In genomic region chr1:168009322-168009721, GRCh38 we compare ENCODE assay signal across 1 cellular context.
TF ChIP-seq lines count a peak whose summit lies in the region.

No MANE protein-coding gene starts in this region.

TF ChIP-seq in K562, 482 proteins besides CTCF, POLR2A, EP300 and RAD21 (continued from another document and continues in another):
- TF ChIP-seq MITF (IDR thresholded peaks at IDR 0.05): no peak
- no peak for TF ChIP-seq ILF3 (IDR thresholded peaks at IDR 0.05; ENCODE audit: borderline replicate concordance)
- no peak for TF ChIP-seq ZNF79 (CRISPR knock-in tag; IDR thresholded peaks at IDR 0.05; ENCODE audit: low read depth)
- no peak for TF ChIP-seq IRF2 (CRISPR knock-in tag; IDR thresholded peaks at IDR 0.05)
- TF ChIP-seq PTTG1 (tag; IDR thresholded peaks at IDR 0.05; ENCODE audit: low read depth): no peak
- no peak for TF ChIP-seq POLR3G (IDR thresholded peaks at IDR 0.05; ENCODE audit: extremely low read depth, insufficient read length, insufficient replicate concordance)
- no peak for TF ChIP-seq HMG20B (CRISPR knock-in tag; IDR thresholded peaks at IDR 0.05)
- no peak for TF ChIP-seq BRF2 (IDR thresholded peaks at IDR 0.05; ENCODE audit: borderline replicate concordance, insufficient read depth, insufficient read length)
- TF ChIP-seq PCBP1 (IDR thresholded peaks at IDR 0.05; ENCODE audit: low read depth, low read length, poor library complexity, severe bottlenecking): no peak
- TF ChIP-seq CHAMP1 (IDR thresholded peaks at IDR 0.05): no peak
- peak; percentile 45 for TF ChIP-seq EHMT2 (IDR thresholded peaks at IDR 0.05)
- TF ChIP-seq ATF4 (CRISPR knock-in tag; IDR thresholded peaks at IDR 0.05): no peak
- TF ChIP-seq SETDB1 (IDR thresholded peaks at IDR 0.05; ENCODE audit: low read length): no peak
- no peak for TF ChIP-seq ZSCAN29 (IDR thresholded peaks at IDR 0.05)
- TF ChIP-seq HCFC1 (IDR thresholded peaks at IDR 0.05; ENCODE audit: low read depth, low read length): no peak
- no peak for TF ChIP-seq HIVEP1 (CRISPR knock-in tag; IDR thresholded peaks at IDR 0.05)
- TF ChIP-seq ZSCAN32 (CRISPR knock-in tag; IDR thresholded peaks at IDR 0.05): no peak
- TF ChIP-seq ZKSCAN8 (CRISPR knock-in tag; IDR thresholded peaks at IDR 0.05): no peak
- peak; percentile 34; the same call in 1 of the 2 replicates for TF ChIP-seq MTA2 (IDR thresholded peaks at IDR 0.05; ENCODE audit: low read depth)
- TF ChIP-seq GABPB2 (CRISPR knock-in tag; conservative IDR thresholded peaks at IDR 0.05): no peak
- TF ChIP-seq MXD1 (CRISPR knock-in tag; IDR thresholded peaks at IDR 0.05; ENCODE audit: borderline replicate concordance, poor library complexity, severe bottlenecking): no peak
- TF ChIP-seq ZMIZ1 (IDR thresholded peaks at IDR 0.05; ENCODE audit: low read depth in 2 of 2, low read length in 2 of 2): no peak
- TF ChIP-seq ZKSCAN1 (IDR thresholded peaks at IDR 0.05; ENCODE audit: low read depth, low read length): no peak
- TF ChIP-seq C11orf30 (IDR thresholded peaks at IDR 0.05; ENCODE audit: low read depth): no peak
- TF ChIP-seq RB1 (IDR thresholded peaks at IDR 0.05; ENCODE audit: low read depth): no peak
- no peak for TF ChIP-seq ZNF699 (CRISPR knock-in tag; IDR thresholded peaks at IDR 0.05; ENCODE audit: insufficient replicate concordance)
- TF ChIP-seq ZBTB2 (IDR thresholded peaks at IDR 0.05): peak; percentile 35; the same call in 1 of the 2 replicates
- no peak for TF ChIP-seq GABPB1 (CRISPR knock-in tag; IDR thresholded peaks at IDR 0.05)
- no peak for TF ChIP-seq STAT5B (CRISPR knock-in tag; IDR thresholded peaks at IDR 0.05)
- TF ChIP-seq TAL1 (IDR thresholded peaks at IDR 0.05): no peak
- 0 out of 2 replicates have a peak, but pooled peaks have one; percentile 23 for TF ChIP-seq SMARCA5 (IDR thresholded peaks at IDR 0.05)
- no peak for TF ChIP-seq CBFA2T2 (conservative IDR thresholded peaks at IDR 0.05)
- TF ChIP-seq FOSL1 (tag; conservative IDR thresholded peaks at IDR 0.05): no peak
- TF ChIP-seq ZNF408 (CRISPR knock-in tag; IDR thresholded peaks at IDR 0.05; ENCODE audit: low read depth): no peak
- no peak for TF ChIP-seq SMARCE1 (IDR thresholded peaks at IDR 0.05)
- no peak for TF ChIP-seq KDM1A (IDR thresholded peaks at IDR 0.05)
- no peak for TF ChIP-seq THAP12 (CRISPR knock-in tag; IDR thresholded peaks at IDR 0.05)
- TF ChIP-seq ZNF644 (tag; IDR thresholded peaks at IDR 0.05; ENCODE audit: low read depth): no peak
- TF ChIP-seq ZNF197 (CRISPR knock-in tag; IDR thresholded peaks at IDR 0.05; ENCODE audit: low read depth): no peak
- no peak for TF ChIP-seq ELK1 (CRISPR knock-in tag; IDR thresholded peaks at IDR 0.05)
- TF ChIP-seq ELF2 (CRISPR knock-in tag; IDR thresholded peaks at IDR 0.05): no peak
- 0 out of 2 replicates have a peak, but pooled peaks have one; percentile 33 for TF ChIP-seq TOE1 (IDR thresholded peaks at IDR 0.05; ENCODE audit: borderline replicate concordance)
- no peak for TF ChIP-seq TOE1 (CRISPR knock-in tag; IDR thresholded peaks at IDR 0.05; ENCODE audit: borderline replicate concordance, low read depth)
- no peak for TF ChIP-seq ZNF592 (IDR thresholded peaks at IDR 0.05)
- no peak for TF ChIP-seq ZNF316 (IDR thresholded peaks at IDR 0.05)
